In the genomic region with DNA sequence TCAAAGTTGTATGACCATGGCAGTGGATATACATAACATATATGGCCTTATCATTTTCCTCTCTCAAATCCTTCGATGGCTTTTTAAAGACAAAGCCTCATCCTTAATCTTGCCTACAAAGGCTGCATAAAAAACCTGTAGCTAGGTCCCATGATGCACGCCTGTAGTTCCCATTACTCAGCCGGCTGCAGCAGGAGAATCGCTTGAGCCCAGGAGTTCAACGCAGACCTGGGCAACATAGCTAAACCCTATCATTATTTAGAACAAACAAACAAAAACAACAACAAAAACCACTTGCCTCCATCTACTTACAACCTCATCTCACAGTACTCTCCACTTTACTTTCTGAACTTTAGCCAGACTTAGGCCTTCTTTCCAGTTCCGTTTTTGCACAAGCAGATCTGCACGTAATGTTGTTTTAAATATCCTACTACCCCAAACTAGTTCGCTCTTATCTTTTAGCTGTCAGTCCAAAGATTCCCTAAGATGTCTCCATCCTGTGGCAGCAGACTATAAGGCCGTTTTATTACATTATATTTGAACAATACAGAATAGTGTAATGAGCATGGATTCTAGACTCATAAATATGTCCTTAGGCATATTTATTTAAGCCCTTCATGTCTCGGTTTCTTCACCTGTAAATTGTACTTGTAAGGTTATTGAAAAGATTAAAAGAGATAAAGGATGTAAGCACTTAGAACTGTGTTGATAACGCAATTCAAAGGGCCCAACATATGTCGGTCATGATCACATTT, we compare ENCODE assay signal across 1 cellular context.
A peak's percentile ranks its signal among the peaks of the same experiment; 100 is the strongest.
TF ChIP-seq lines count a peak whose summit lies in the region.

No MANE protein-coding gene starts in this region.

TF ChIP-seq in IMR-90, 13 proteins besides CTCF, POLR2A, EP300 and RAD21:
- TF ChIP-seq MAFK (IDR thresholded peaks at IDR 0.05; ENCODE audit: low read depth, low read length) = no peak
- peak; percentile 32 for TF ChIP-seq SMC3 (IDR thresholded peaks at IDR 0.05; ENCODE audit: low read depth, low read length)
- TF ChIP-seq FOS (IDR thresholded peaks at IDR 0.05; ENCODE audit: low read depth, low read length) = no peak
- TF ChIP-seq CHD1 (IDR thresholded peaks at IDR 0.05; ENCODE audit: low read depth, low read length) = no peak
- TF ChIP-seq, protein P1, sequence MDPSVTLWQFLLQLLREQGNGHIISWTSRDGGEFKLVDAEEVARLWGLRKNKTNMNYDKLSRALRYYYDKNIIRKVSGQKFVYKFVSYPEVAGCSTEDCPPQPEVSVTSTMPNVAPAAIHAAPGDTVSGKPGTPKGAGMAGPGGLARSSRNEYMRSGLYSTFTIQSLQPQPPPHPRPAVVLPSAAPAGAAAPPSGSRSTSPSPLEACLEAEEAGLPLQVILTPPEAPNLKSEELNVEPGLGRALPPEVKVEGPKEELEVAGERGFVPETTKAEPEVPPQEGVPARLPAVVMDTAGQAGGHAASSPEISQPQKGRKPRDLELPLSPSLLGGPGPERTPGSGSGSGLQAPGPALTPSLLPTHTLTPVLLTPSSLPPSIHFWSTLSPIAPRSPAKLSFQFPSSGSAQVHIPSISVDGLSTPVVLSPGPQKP (IDR thresholded peaks at IDR 0.05; ENCODE audit: borderline replicate concordance, low read depth, low read length) = no peak
- TF ChIP-seq, protein P2, sequence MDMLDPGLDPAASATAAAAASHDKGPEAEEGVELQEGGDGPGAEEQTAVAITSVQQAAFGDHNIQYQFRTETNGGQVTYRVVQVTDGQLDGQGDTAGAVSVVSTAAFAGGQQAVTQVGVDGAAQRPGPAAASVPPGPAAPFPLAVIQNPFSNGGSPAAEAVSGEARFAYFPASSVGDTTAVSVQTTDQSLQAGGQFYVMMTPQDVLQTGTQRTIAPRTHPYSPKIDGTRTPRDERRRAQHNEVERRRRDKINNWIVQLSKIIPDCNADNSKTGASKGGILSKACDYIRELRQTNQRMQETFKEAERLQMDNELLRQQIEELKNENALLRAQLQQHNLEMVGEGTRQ (IDR thresholded peaks at IDR 0.05; ENCODE audit: low read depth, low read length) = no peak
